In the genomic region with DNA sequence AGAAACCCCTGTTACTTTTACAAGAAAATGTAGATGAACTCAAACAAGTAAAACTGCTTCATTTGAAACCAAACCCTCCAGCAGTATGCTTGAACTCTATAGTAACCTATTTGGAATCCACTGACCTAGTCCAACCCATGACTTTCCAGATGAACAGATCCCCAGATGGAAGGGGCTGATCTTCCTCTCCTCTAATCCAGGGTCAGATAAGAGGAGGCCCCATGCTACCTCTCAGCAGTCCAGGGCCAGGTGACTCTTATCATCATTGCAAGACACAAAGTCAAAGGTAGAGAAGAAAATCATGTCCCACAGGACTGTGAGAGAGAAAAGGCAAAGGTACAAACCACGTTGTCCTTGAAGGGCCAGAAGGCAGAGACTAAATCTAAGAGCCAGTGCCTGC, we compare ENCODE assay signal across 1 cellular context.
TF ChIP-seq lines count a peak whose summit lies in the region.

No MANE protein-coding gene starts in this region.

TF ChIP-seq in K562, 482 proteins besides CTCF, POLR2A, EP300 and RAD21 (continued from another document and continues in another):
- TF ChIP-seq, protein P1, sequence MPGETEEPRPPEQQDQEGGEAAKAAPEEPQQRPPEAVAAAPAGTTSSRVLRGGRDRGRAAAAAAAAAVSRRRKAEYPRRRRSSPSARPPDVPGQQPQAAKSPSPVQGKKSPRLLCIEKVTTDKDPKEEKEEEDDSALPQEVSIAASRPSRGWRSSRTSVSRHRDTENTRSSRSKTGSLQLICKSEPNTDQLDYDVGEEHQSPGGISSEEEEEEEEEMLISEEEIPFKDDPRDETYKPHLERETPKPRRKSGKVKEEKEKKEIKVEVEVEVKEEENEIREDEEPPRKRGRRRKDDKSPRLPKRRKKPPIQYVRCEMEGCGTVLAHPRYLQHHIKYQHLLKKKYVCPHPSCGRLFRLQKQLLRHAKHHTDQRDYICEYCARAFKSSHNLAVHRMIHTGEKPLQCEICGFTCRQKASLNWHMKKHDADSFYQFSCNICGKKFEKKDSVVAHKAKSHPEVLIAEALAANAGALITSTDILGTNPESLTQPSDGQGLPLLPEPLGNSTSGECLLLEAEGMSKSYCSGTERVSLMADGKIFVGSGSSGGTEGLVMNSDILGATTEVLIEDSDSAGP (CRISPR knock-in tag; IDR thresholded peaks at IDR 0.05), result no peak
- no peak for TF ChIP-seq JUN (IDR thresholded peaks at IDR 0.05; ENCODE audit: borderline replicate concordance, low read depth, low read length)
- no peak for TF ChIP-seq JUN (CRISPR knock-in tag; IDR thresholded peaks at IDR 0.05; ENCODE audit: borderline replicate concordance)
- no peak for TF ChIP-seq ARNT (IDR thresholded peaks at IDR 0.05)
- no peak for TF ChIP-seq CSDE1 (IDR thresholded peaks at IDR 0.05)
- TF ChIP-seq, protein P2, sequence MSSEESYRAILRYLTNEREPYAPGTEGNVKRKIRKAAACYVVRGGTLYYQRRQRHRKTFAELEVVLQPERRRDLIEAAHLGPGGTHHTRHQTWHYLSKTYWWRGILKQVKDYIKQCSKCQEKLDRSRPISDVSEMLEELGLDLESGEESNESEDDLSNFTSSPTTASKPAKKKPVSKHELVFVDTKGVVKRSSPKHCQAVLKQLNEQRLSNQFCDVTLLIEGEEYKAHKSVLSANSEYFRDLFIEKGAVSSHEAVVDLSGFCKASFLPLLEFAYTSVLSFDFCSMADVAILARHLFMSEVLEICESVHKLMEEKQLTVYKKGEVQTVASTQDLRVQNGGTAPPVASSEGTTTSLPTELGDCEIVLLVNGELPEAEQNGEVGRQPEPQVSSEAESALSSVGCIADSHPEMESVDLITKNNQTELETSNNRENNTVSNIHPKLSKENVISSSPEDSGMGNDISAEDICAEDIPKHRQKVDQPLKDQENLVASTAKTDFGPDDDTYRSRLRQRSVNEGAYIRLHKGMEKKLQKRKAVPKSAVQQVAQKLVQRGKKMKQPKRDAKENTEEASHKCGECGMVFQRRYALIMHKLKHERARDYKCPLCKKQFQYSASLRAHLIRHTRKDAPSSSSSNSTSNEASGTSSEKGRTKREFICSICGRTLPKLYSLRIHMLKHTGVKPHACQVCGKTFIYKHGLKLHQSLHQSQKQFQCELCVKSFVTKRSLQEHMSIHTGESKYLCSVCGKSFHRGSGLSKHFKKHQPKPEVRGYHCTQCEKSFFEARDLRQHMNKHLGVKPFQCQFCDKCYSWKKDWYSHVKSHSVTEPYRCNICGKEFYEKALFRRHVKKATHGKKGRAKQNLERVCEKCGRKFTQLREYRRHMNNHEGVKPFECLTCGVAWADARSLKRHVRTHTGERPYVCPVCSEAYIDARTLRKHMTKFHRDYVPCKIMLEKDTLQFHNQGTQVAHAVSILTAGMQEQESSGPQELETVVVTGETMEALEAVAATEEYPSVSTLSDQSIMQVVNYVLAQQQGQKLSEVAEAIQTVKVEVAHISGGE (CRISPR knock-in tag; IDR thresholded peaks at IDR 0.05), result 0 out of 6 replicates have a peak, but pooled peaks of 1 of the 3 experiments have one; percentile 36
- TF ChIP-seq ZFX (CRISPR knock-in tag; IDR thresholded peaks at IDR 0.05), result no peak
- TF ChIP-seq YY1 (IDR thresholded peaks at IDR 0.05; ENCODE audit: borderline replicate concordance in 1 of 3, control insufficient read depth in 1 of 3, extremely low read depth in 1 of 3, insufficient read depth in 3 of 3, insufficient read length in 1 of 3, insufficient replicate concordance in 2 of 3, low read depth in 1 of 3, low read length in 2 of 3), result no peak
- TF ChIP-seq MTF1 (CRISPR knock-in tag; IDR thresholded peaks at IDR 0.05; ENCODE audit: borderline replicate concordance), result no peak
- TF ChIP-seq FOXJ3 (CRISPR knock-in tag; IDR thresholded peaks at IDR 0.05), result no peak
- TF ChIP-seq, protein P3, sequence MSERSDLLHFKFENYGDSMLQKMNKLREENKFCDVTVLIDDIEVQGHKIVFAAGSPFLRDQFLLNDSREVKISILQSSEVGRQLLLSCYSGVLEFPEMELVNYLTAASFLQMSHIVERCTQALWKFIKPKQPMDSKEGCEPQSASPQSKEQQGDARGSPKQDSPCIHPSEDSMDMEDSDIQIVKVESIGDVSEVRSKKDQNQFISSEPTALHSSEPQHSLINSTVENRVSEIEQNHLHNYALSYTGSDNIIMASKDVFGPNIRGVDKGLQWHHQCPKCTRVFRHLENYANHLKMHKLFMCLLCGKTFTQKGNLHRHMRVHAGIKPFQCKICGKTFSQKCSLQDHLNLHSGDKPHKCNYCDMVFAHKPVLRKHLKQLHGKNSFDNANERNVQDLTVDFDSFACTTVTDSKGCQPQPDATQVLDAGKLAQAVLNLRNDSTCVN (CRISPR knock-in tag; IDR thresholded peaks at IDR 0.05), result no peak
- TF ChIP-seq, protein P4, sequence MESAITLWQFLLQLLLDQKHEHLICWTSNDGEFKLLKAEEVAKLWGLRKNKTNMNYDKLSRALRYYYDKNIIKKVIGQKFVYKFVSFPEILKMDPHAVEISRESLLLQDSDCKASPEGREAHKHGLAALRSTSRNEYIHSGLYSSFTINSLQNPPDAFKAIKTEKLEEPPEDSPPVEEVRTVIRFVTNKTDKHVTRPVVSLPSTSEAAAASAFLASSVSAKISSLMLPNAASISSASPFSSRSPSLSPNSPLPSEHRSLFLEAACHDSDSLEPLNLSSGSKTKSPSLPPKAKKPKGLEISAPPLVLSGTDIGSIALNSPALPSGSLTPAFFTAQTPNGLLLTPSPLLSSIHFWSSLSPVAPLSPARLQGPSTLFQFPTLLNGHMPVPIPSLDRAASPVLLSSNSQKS (CRISPR knock-in tag; IDR thresholded peaks at IDR 0.05), result no peak
- no peak for TF ChIP-seq E2F3 (CRISPR knock-in tag; IDR thresholded peaks at IDR 0.05)
- TF ChIP-seq EZH2 (IDR thresholded peaks at IDR 0.05; ENCODE audit: borderline replicate concordance, low read depth, low read length), result no peak
- TF ChIP-seq PML (IDR thresholded peaks at IDR 0.05; ENCODE audit: low read length), result peak; percentile 65; the same call in 1 of the 2 replicates
- TF ChIP-seq, protein P5, sequence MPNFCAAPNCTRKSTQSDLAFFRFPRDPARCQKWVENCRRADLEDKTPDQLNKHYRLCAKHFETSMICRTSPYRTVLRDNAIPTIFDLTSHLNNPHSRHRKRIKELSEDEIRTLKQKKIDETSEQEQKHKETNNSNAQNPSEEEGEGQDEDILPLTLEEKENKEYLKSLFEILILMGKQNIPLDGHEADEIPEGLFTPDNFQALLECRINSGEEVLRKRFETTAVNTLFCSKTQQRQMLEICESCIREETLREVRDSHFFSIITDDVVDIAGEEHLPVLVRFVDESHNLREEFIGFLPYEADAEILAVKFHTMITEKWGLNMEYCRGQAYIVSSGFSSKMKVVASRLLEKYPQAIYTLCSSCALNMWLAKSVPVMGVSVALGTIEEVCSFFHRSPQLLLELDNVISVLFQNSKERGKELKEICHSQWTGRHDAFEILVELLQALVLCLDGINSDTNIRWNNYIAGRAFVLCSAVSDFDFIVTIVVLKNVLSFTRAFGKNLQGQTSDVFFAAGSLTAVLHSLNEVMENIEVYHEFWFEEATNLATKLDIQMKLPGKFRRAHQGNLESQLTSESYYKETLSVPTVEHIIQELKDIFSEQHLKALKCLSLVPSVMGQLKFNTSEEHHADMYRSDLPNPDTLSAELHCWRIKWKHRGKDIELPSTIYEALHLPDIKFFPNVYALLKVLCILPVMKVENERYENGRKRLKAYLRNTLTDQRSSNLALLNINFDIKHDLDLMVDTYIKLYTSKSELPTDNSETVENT (CRISPR knock-in tag; IDR thresholded peaks at IDR 0.05), result no peak
- TF ChIP-seq, protein P6, sequence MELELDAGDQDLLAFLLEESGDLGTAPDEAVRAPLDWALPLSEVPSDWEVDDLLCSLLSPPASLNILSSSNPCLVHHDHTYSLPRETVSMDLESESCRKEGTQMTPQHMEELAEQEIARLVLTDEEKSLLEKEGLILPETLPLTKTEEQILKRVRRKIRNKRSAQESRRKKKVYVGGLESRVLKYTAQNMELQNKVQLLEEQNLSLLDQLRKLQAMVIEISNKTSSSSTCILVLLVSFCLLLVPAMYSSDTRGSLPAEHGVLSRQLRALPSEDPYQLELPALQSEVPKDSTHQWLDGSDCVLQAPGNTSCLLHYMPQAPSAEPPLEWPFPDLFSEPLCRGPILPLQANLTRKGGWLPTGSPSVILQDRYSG (tag; conservative IDR thresholded peaks at IDR 0.05; ENCODE audit: low read depth), result 0 out of 2 replicates have a peak, but pooled peaks have one; percentile 67
- TF ChIP-seq ZNF124 (CRISPR knock-in tag; IDR thresholded peaks at IDR 0.05), result no peak
- TF ChIP-seq, protein P7, sequence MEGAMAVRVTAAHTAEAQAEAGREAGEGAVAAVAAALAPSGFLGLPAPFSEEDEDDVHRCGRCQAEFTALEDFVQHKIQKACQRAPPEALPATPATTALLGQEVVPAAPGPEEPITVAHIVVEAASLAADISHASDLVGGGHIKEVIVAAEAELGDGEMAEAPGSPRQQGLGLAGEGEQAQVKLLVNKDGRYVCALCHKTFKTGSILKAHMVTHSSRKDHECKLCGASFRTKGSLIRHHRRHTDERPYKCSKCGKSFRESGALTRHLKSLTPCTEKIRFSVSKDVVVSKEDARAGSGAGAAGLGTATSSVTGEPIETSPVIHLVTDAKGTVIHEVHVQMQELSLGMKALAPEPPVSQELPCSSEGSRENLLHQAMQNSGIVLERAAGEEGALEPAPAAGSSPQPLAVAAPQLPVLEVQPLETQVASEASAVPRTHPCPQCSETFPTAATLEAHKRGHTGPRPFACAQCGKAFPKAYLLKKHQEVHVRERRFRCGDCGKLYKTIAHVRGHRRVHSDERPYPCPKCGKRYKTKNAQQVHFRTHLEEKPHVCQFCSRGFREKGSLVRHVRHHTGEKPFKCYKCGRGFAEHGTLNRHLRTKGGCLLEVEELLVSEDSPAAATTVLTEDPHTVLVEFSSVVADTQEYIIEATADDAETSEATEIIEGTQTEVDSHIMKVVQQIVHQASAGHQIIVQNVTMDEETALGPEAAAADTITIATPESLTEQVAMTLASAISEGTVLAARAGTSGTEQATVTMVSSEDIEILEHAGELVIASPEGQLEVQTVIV (CRISPR knock-in tag; IDR thresholded peaks at IDR 0.05; ENCODE audit: borderline replicate concordance), result no peak
- TF ChIP-seq L3MBTL2 (IDR thresholded peaks at IDR 0.05), result no peak
- TF ChIP-seq MECOM (CRISPR knock-in tag; IDR thresholded peaks at IDR 0.05), result no peak
- TF ChIP-seq IFI16 (CRISPR knock-in tag; IDR thresholded peaks at IDR 0.05), result no peak
- TF ChIP-seq, protein P8, sequence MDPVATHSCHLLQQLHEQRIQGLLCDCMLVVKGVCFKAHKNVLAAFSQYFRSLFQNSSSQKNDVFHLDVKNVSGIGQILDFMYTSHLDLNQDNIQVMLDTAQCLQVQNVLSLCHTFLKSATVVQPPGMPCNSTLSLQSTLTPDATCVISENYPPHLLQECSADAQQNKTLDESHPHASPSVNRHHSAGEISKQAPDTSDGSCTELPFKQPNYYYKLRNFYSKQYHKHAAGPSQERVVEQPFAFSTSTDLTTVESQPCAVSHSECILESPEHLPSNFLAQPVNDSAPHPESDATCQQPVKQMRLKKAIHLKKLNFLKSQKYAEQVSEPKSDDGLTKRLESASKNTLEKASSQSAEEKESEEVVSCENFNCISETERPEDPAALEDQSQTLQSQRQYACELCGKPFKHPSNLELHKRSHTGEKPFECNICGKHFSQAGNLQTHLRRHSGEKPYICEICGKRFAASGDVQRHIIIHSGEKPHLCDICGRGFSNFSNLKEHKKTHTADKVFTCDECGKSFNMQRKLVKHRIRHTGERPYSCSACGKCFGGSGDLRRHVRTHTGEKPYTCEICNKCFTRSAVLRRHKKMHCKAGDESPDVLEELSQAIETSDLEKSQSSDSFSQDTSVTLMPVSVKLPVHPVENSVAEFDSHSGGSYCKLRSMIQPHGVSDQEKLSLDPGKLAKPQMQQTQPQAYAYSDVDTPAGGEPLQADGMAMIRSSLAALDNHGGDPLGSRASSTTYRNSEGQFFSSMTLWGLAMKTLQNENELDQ (CRISPR knock-in tag; IDR thresholded peaks at IDR 0.05; ENCODE audit: borderline replicate concordance), result no peak
- TF ChIP-seq NFRKB (IDR thresholded peaks at IDR 0.05; ENCODE audit: low read depth), result no peak
- TF ChIP-seq, protein P9, sequence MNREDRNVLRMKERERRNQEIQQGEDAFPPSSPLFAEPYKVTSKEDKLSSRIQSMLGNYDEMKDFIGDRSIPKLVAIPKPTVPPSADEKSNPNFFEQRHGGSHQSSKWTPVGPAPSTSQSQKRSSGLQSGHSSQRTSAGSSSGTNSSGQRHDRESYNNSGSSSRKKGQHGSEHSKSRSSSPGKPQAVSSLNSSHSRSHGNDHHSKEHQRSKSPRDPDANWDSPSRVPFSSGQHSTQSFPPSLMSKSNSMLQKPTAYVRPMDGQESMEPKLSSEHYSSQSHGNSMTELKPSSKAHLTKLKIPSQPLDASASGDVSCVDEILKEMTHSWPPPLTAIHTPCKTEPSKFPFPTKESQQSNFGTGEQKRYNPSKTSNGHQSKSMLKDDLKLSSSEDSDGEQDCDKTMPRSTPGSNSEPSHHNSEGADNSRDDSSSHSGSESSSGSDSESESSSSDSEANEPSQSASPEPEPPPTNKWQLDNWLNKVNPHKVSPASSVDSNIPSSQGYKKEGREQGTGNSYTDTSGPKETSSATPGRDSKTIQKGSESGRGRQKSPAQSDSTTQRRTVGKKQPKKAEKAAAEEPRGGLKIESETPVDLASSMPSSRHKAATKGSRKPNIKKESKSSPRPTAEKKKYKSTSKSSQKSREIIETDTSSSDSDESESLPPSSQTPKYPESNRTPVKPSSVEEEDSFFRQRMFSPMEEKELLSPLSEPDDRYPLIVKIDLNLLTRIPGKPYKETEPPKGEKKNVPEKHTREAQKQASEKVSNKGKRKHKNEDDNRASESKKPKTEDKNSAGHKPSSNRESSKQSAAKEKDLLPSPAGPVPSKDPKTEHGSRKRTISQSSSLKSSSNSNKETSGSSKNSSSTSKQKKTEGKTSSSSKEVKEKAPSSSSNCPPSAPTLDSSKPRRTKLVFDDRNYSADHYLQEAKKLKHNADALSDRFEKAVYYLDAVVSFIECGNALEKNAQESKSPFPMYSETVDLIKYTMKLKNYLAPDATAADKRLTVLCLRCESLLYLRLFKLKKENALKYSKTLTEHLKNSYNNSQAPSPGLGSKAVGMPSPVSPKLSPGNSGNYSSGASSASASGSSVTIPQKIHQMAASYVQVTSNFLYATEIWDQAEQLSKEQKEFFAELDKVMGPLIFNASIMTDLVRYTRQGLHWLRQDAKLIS (CRISPR knock-in tag; IDR thresholded peaks at IDR 0.05), result 0 out of 2 replicates have a peak, but pooled peaks have one; percentile 42
- no peak for TF ChIP-seq PHB2 (IDR thresholded peaks at IDR 0.05; ENCODE audit: low read depth)
- TF ChIP-seq, protein P10, sequence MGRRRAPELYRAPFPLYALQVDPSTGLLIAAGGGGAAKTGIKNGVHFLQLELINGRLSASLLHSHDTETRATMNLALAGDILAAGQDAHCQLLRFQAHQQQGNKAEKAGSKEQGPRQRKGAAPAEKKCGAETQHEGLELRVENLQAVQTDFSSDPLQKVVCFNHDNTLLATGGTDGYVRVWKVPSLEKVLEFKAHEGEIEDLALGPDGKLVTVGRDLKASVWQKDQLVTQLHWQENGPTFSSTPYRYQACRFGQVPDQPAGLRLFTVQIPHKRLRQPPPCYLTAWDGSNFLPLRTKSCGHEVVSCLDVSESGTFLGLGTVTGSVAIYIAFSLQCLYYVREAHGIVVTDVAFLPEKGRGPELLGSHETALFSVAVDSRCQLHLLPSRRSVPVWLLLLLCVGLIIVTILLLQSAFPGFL (CRISPR knock-in tag; IDR thresholded peaks at IDR 0.05), result 0 out of 2 replicates have a peak, but pooled peaks have one; percentile 93
- TF ChIP-seq SRF (CRISPR knock-in tag; IDR thresholded peaks at IDR 0.05), result no peak
- TF ChIP-seq ZNF354B (CRISPR knock-in tag; IDR thresholded peaks at IDR 0.05), result no peak
- TF ChIP-seq ZBED1 (IDR thresholded peaks at IDR 0.05), result no peak
